Comparison of ENCODE assay signal across 1 cellular context in the genomic region with DNA sequence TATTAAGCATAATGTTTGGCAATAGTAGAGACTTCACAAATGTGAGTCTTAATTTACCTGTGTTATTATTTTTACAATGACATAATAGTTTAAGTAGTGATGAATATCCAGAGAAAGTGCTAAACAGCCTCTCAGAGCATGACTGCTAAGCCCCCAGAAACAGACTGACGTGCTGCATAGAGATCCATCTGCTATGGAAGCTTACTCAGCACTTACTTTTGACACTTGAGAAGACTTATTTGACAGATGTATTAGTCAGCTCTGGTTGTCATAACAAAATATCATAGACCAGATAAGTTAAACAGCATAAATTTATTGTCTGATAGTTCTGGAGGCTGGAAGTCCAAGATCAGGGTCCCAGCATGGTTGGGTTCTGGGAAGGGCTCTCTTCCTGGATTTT.
A peak's percentile ranks its signal among the peaks of the same experiment; 100 is the strongest.
TF ChIP-seq lines count a peak whose summit lies in the region.

No MANE protein-coding gene starts in this region.

TF ChIP-seq in IMR-90, 13 proteins besides CTCF, POLR2A, EP300 and RAD21 (continued from another document):
- TF ChIP-seq MXI1 (IDR thresholded peaks at IDR 0.05; ENCODE audit: borderline replicate concordance, low read depth, low read length) (no peak), MAFK (IDR thresholded peaks at IDR 0.05; ENCODE audit: low read depth, low read length) (peak; percentile 33; the same call in 1 of the 2 replicates)
